ENCODE assay signal across 8 cellular contexts in genomic region chr17:59219992-59220327, GRCh38. TPM values are rescaled to one million over a fixed set of nuclear protein-coding genes. Genes with fewer than 3 reads are reported as not detected.
DNase-seq lines count a peak whose midpoint lies in the region; ATAC-seq and TF ChIP-seq lines count a peak whose summit lies in the region.

No MANE protein-coding gene starts in this region.

- H3K27ac ChIP-seq in RWPE2 (ENCODE audit: poor library complexity, severe bottlenecking) (no peak overlapping the region), fibroblast of lung (ENCODE audit: insufficient read depth, low read length) (no peak overlapping the region), gastrocnemius medialis (peak overlapping the region in 3 of 4 donors; percentile 75 to 90 (median 89))

- TF ChIP-seq CTCF in GM12865 (IDR thresholded peaks at IDR 0.05; ENCODE audit: insufficient read depth, low read depth, low read length, missing control alignments), result no peak
- TF ChIP-seq CTCF in RWPE2 (IDR thresholded peaks at IDR 0.05; ENCODE audit: poor library complexity, severe bottlenecking), result no peak
- no peak for TF ChIP-seq CTCF in fibroblast of lung (conservative IDR thresholded peaks at IDR 0.05 in 1 of 2, IDR thresholded peaks at IDR 0.05 in 1 of 2; ENCODE audit: low read depth in 1 of 2, low read length in 2 of 2)
- TF ChIP-seq CTCF in gastrocnemius medialis (IDR thresholded peaks at IDR 0.05 in 4 of 5, conservative IDR thresholded peaks at IDR 0.05 in 1 of 5), result no peak

- no peak overlapping the region for H3K9ac ChIP-seq in fibroblast of lung (ENCODE audit: insufficient read depth, low read length)

- in situ Hi-C loops in gastrocnemius medialis (cut with MboI; ENCODE audit: low sequenced_read_pairs in 4 of 4), result no loop called here

- H3K27me3 ChIP-seq in RWPE2 (ENCODE audit: insufficient read depth, poor library complexity, severe bottlenecking) (no peaks in the 10 kb centered on the region), fibroblast of lung (ENCODE audit: control insufficient read depth, insufficient read depth, low read length) (no peaks in the 10 kb centered on the region), gastrocnemius medialis (no peaks in the 10 kb centered on the region)

- DNase-seq in GM12865 (ENCODE audit: low read depth) (no peak), RWPE2 (ENCODE audit: low spot score) (no peak), fibroblast of lung (ENCODE audit: low read depth in 2 of 2) (no peak), gastrocnemius medialis (no peak), erythroblast (lab: John Stamatoyannopoulos, UW) (no peak), HuH-7.5 (ENCODE audit: low spot score) (no peak)
- no peak for DNase-seq in activated CD4-positive, alpha-beta T cell treated with anti-CD3 and anti-CD28 coated beads for 4 hours

- intact Hi-C loops in gastrocnemius medialis (cut with DNase I; ENCODE audit: low total_unique reads), result loop anchor here (1.0 to 5.0 kb wide), 4 partner anchors 11 to 217 kb away; partner anchors contain the start of genes PRR11, SKA2 and YPEL2

- H3K4me2 ChIP-seq in fibroblast of lung (ENCODE audit: extremely low read depth, insufficient read depth, low read length), result peak overlapping the region; percentile 90

- H4K20me1 ChIP-seq in fibroblast of lung (ENCODE audit: control insufficient read depth, extremely low read depth, insufficient read depth, low read length), result no peaks in the 10 kb centered on the region

- ATAC-seq in RWPE2 (ENCODE audit: low read depth) (no peak), gastrocnemius medialis (no peak), GM18909 (IDR thresholded peaks at IDR 0.05; ENCODE audit: poor library complexity, unreplicated experiment) (no peak)

- H3K36me3 ChIP-seq in RWPE2 (ENCODE audit: low read depth), result peaks cover 1% of the 10 kb centered on the region
- no peaks in the 10 kb centered on the region for H3K36me3 ChIP-seq in fibroblast of lung (ENCODE audit: control insufficient read depth, insufficient read depth, low read length)
- H3K36me3 ChIP-seq in gastrocnemius medialis, result peaks cover 0 to under 1% of the 10 kb centered on the region in 2 donors

- TF ChIP-seq POLR2A in gastrocnemius medialis (IDR thresholded peaks at IDR 0.05), result no peak
- no peak for TF ChIP-seq POLR2A in erythroblast (IDR thresholded peaks at IDR 0.05; ENCODE audit: low read length)

- no peaks in the 10 kb centered on the region for H3K79me2 ChIP-seq in fibroblast of lung (ENCODE audit: control insufficient read depth, insufficient read depth, low read length)

- H3K9me3 ChIP-seq in RWPE2 (ENCODE audit: severe bottlenecking), result no peaks in the 10 kb centered on the region
- H3K9me3 ChIP-seq in fibroblast of lung (ENCODE audit: control insufficient read depth, insufficient read depth, low read depth, low read length), result no peaks in the 10 kb centered on the region
- H3K9me3 ChIP-seq in gastrocnemius medialis, result no peaks in the 10 kb centered on the region

- peak overlapping the region; percentile 50 for H3K4me3 ChIP-seq in GM12865 (ENCODE audit: low read depth, low read length)
- peak overlapping the region; percentile 56 for H3K4me3 ChIP-seq in RWPE2 (ENCODE audit: severe bottlenecking)
- peak overlapping the region; percentile 67 to 98 (median 76) for H3K4me3 ChIP-seq in fibroblast of lung (replicated peaks in 1 of 4; ENCODE audit: control extremely low read depth in 1 of 4, insufficient read depth in 1 of 4, low read depth in 3 of 4, low read length in 4 of 4)
- H3K4me3 ChIP-seq in gastrocnemius medialis, result peak overlapping the region; percentile 76 to 100 (median 96)

- H3K4me1 ChIP-seq in RWPE2 (ENCODE audit: insufficient read depth, poor library complexity, severe bottlenecking) (peaks cover 13% of the 10 kb centered on the region), fibroblast of lung (ENCODE audit: control insufficient read depth, extremely low read depth, insufficient read depth, low read length) (no peaks in the 10 kb centered on the region), gastrocnemius medialis (peaks cover 4 to 5% of the 10 kb centered on the region in 2 donors)

- peak overlapping the region; percentile 89 for H2AFZ ChIP-seq in fibroblast of lung (ENCODE audit: low read length)

RNA-seq across cellular contexts. Expression of gene GDPD1, which starts 0.4 kb away (rescaled TPM):
- 1.3 and 1.5 TPM in 2 replicates for total RNA-seq in fibroblast of lung
- 0.44 and 0.67 TPM in 2 replicates for polyA plus RNA-seq in fibroblast of lung
- polyA plus RNA-seq in fibroblast of lung (2012), result 0.33 and 0.35 TPM in 2 replicates
- not detected in 2 replicates for polyA minus RNA-seq in fibroblast of lung (ENCODE audit: low replicate concordance)
- total RNA-seq in gastrocnemius medialis, result under 1 TPM in 3 of 4 donors, not detected in 1; 0.29 to 0.95 (median 0.29) TPM

RNA-seq across cellular contexts. Expression of gene SMG8, which starts 10.1 kb away (rescaled TPM):
- 25.3 and 25.7 TPM in 2 replicates for total RNA-seq in fibroblast of lung
- polyA plus RNA-seq in fibroblast of lung, result 13.3 and 14.5 TPM in 2 replicates
- polyA plus RNA-seq in fibroblast of lung (2012), result 9.4 and 10.7 TPM in 2 replicates
- 6.6 and 22.9 TPM in 2 replicates for polyA minus RNA-seq in fibroblast of lung (ENCODE audit: low replicate concordance)
- total RNA-seq in gastrocnemius medialis, result 10 to 100 TPM in 2 of 4 donors, 1 to 10 TPM in 2; 6.7 to 11.7 (median 10.0) TPM

Comparison
In these comparisons a context has a peak if more than half of its experiments do, and no peak if none do; other contexts are left out.
1. H3K27ac ChIP-seq: peak in gastrocnemius medialis (3 of 4); none in RWPE2 (single experiment) and fibroblast of lung (single experiment).
2. Peak in every context shown above with its lines, with median percentiles within 50 percentile points of each other: H3K4me3 ChIP-seq.